1 cellular context compared by ENCODE assay signal in the genomic region with DNA sequence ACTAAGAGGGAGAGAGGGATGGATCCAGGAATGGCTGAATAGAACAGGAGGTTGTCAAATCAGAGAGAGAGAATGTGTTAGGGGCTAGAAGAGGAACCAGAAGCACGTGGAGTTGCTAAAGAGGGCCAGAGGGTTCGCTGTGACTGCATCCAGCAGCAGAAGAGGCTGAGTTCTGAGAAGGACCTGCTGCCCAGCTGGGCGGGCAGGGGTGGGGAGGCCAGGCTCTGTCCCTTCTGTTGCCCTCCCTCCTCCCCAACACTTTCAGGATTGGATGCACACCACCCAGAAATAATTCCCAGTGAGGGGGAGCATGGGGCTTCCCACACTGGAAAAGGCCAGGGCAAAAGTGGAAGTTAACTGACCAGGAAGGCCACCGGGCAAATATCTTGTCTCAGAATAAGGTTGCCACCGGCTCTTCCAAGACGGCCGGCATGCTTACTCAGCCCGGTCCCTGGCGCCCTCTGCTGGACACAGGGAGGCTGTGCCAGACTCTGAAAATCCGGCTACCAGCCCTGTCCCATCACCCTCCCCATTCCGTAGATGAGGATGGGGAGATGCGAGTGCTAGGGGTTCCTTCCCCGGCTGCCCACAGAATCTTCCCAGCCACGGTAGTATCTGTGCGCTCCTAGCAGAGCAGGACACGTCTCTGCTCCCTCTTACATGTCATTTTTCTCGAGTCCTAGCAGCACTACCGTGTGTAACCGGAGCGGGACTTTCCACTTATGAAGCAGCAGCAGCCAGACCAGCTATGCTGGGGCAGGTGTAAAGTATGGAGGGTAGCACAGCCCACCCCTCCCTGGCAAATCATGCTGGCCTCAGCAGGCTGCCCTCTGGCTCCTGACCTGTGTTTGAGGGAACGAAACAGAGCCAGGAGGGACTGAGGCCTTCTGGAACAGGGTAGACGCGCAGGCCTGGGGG.
TF ChIP-seq lines count a peak whose summit lies in the region.

No MANE protein-coding gene starts in this region.

TF ChIP-seq in K562, 482 proteins besides CTCF, POLR2A, EP300 and RAD21 (continued from another document and continues in another):
- TF ChIP-seq MCM5 (IDR thresholded peaks at IDR 0.05; ENCODE audit: low read depth), result no peak
- no peak for TF ChIP-seq ZNF121 (CRISPR knock-in tag; conservative IDR thresholded peaks at IDR 0.05)
- TF ChIP-seq, protein P1, sequence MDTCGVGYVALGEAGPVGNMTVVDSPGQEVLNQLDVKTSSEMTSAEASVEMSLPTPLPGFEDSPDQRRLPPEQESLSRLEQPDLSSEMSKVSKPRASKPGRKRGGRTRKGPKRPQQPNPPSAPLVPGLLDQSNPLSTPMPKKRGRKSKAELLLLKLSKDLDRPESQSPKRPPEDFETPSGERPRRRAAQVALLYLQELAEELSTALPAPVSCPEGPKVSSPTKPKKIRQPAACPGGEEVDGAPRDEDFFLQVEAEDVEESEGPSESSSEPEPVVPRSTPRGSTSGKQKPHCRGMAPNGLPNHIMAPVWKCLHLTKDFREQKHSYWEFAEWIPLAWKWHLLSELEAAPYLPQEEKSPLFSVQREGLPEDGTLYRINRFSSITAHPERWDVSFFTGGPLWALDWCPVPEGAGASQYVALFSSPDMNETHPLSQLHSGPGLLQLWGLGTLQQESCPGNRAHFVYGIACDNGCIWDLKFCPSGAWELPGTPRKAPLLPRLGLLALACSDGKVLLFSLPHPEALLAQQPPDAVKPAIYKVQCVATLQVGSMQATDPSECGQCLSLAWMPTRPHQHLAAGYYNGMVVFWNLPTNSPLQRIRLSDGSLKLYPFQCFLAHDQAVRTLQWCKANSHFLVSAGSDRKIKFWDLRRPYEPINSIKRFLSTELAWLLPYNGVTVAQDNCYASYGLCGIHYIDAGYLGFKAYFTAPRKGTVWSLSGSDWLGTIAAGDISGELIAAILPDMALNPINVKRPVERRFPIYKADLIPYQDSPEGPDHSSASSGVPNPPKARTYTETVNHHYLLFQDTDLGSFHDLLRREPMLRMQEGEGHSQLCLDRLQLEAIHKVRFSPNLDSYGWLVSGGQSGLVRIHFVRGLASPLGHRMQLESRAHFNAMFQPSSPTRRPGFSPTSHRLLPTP (IDR thresholded peaks at IDR 0.05; ENCODE audit: borderline replicate concordance, extremely low read depth, insufficient read length), result no peak
- TF ChIP-seq, protein P2, sequence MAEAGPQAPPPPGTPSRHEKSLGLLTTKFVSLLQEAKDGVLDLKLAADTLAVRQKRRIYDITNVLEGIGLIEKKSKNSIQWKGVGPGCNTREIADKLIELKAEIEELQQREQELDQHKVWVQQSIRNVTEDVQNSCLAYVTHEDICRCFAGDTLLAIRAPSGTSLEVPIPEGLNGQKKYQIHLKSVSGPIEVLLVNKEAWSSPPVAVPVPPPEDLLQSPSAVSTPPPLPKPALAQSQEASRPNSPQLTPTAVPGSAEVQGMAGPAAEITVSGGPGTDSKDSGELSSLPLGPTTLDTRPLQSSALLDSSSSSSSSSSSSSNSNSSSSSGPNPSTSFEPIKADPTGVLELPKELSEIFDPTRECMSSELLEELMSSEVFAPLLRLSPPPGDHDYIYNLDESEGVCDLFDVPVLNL (CRISPR knock-in tag; IDR thresholded peaks at IDR 0.05; ENCODE audit: low read depth), result no peak
- TF ChIP-seq RFX7 (CRISPR knock-in tag; IDR thresholded peaks at IDR 0.05), result no peak
- TF ChIP-seq SMARCA5 (IDR thresholded peaks at IDR 0.05), result no peak
- TF ChIP-seq TCF3 (CRISPR knock-in tag; IDR thresholded peaks at IDR 0.05), result no peak
- TF ChIP-seq ZBTB7A (IDR thresholded peaks at IDR 0.05; ENCODE audit: borderline replicate concordance, control insufficient read depth, low read depth, low read length), result no peak
- TF ChIP-seq BDP1 (IDR thresholded peaks at IDR 0.05; ENCODE audit: insufficient read depth, insufficient read length), result no peak
- peak; percentile 41; the same call in 1 of the 2 replicates for TF ChIP-seq MYC (IDR thresholded peaks at IDR 0.05; ENCODE audit: low read depth, low read length)
- TF ChIP-seq MYC (CRISPR knock-in tag; IDR thresholded peaks at IDR 0.05; ENCODE audit: borderline replicate concordance, low read depth), result no peak
- TF ChIP-seq CREBBP (IDR thresholded peaks at IDR 0.05; ENCODE audit: low read depth, low read length), result no peak
- no peak for TF ChIP-seq ZC3H11A (IDR thresholded peaks at IDR 0.05; ENCODE audit: low read depth, low read length)
- no peak for TF ChIP-seq ARNT (IDR thresholded peaks at IDR 0.05)
- no peak for TF ChIP-seq ZNF695 (CRISPR knock-in tag; IDR thresholded peaks at IDR 0.05)
- no peak for TF ChIP-seq ZKSCAN8 (CRISPR knock-in tag; IDR thresholded peaks at IDR 0.05)
- TF ChIP-seq RUNX1 (IDR thresholded peaks at IDR 0.05; ENCODE audit: low read depth), result 0 out of 2 replicates have a peak, but pooled peaks have one; percentile 34
- TF ChIP-seq, protein P3, sequence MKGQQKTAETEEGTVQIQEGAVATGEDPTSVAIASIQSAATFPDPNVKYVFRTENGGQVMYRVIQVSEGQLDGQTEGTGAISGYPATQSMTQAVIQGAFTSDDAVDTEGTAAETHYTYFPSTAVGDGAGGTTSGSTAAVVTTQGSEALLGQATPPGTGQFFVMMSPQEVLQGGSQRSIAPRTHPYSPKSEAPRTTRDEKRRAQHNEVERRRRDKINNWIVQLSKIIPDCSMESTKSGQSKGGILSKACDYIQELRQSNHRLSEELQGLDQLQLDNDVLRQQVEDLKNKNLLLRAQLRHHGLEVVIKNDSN (CRISPR knock-in tag; IDR thresholded peaks at IDR 0.05), result no peak
- TF ChIP-seq ZNF41 (CRISPR knock-in tag; conservative IDR thresholded peaks at IDR 0.05), result no peak
- no peak for TF ChIP-seq ZKSCAN3 (CRISPR knock-in tag; IDR thresholded peaks at IDR 0.05)
- TF ChIP-seq ERF (CRISPR knock-in tag; IDR thresholded peaks at IDR 0.05), result no peak
- no peak for TF ChIP-seq NR1H2 (CRISPR knock-in tag; IDR thresholded peaks at IDR 0.05)
- TF ChIP-seq JUND (IDR thresholded peaks at IDR 0.05; ENCODE audit: borderline replicate concordance, low read depth, low read length), result 0 out of 2 replicates have a peak, but pooled peaks have one; percentile 42
- no peak; the same call in 2 of the 3 replicates for TF ChIP-seq JUND (tag; IDR thresholded peaks at IDR 0.05; ENCODE audit: borderline replicate concordance, low read depth, low read length)
- TF ChIP-seq NR2C2 (CRISPR knock-in tag; IDR thresholded peaks at IDR 0.05), result no peak
- TF ChIP-seq NR2C2 (tag; IDR thresholded peaks at IDR 0.05), result no peak
- TF ChIP-seq HDAC6 (IDR thresholded peaks at IDR 0.05; ENCODE audit: low read depth, low read length), result no peak
- TF ChIP-seq, protein P4, sequence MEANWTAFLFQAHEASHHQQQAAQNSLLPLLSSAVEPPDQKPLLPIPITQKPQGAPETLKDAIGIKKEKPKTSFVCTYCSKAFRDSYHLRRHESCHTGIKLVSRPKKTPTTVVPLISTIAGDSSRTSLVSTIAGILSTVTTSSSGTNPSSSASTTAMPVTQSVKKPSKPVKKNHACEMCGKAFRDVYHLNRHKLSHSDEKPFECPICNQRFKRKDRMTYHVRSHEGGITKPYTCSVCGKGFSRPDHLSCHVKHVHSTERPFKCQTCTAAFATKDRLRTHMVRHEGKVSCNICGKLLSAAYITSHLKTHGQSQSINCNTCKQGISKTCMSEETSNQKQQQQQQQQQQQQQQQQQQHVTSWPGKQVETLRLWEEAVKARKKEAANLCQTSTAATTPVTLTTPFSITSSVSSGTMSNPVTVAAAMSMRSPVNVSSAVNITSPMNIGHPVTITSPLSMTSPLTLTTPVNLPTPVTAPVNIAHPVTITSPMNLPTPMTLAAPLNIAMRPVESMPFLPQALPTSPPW (CRISPR knock-in tag; IDR thresholded peaks at IDR 0.05), result peak; percentile 45; the same call in 1 of the 2 replicates
- TF ChIP-seq POU5F1 (IDR thresholded peaks at IDR 0.05; ENCODE audit: borderline replicate concordance, low read depth, low read length, partially characterized antibody), result no peak
- TF ChIP-seq HMGN3 (IDR thresholded peaks at IDR 0.05; ENCODE audit: borderline replicate concordance, extremely low read depth, insufficient read length, low read depth, low read length), result no peak
- TF ChIP-seq, protein P5, sequence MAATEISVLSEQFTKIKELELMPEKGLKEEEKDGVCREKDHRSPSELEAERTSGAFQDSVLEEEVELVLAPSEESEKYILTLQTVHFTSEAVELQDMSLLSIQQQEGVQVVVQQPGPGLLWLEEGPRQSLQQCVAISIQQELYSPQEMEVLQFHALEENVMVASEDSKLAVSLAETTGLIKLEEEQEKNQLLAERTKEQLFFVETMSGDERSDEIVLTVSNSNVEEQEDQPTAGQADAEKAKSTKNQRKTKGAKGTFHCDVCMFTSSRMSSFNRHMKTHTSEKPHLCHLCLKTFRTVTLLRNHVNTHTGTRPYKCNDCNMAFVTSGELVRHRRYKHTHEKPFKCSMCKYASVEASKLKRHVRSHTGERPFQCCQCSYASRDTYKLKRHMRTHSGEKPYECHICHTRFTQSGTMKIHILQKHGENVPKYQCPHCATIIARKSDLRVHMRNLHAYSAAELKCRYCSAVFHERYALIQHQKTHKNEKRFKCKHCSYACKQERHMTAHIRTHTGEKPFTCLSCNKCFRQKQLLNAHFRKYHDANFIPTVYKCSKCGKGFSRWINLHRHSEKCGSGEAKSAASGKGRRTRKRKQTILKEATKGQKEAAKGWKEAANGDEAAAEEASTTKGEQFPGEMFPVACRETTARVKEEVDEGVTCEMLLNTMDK (IDR thresholded peaks at IDR 0.05; ENCODE audit: borderline replicate concordance, insufficient read depth, low read depth, low read length, poor library complexity, severe bottlenecking), result peak; percentile 40
- TF ChIP-seq LCOR (CRISPR knock-in tag; IDR thresholded peaks at IDR 0.05), result no peak
- TF ChIP-seq, protein P6, sequence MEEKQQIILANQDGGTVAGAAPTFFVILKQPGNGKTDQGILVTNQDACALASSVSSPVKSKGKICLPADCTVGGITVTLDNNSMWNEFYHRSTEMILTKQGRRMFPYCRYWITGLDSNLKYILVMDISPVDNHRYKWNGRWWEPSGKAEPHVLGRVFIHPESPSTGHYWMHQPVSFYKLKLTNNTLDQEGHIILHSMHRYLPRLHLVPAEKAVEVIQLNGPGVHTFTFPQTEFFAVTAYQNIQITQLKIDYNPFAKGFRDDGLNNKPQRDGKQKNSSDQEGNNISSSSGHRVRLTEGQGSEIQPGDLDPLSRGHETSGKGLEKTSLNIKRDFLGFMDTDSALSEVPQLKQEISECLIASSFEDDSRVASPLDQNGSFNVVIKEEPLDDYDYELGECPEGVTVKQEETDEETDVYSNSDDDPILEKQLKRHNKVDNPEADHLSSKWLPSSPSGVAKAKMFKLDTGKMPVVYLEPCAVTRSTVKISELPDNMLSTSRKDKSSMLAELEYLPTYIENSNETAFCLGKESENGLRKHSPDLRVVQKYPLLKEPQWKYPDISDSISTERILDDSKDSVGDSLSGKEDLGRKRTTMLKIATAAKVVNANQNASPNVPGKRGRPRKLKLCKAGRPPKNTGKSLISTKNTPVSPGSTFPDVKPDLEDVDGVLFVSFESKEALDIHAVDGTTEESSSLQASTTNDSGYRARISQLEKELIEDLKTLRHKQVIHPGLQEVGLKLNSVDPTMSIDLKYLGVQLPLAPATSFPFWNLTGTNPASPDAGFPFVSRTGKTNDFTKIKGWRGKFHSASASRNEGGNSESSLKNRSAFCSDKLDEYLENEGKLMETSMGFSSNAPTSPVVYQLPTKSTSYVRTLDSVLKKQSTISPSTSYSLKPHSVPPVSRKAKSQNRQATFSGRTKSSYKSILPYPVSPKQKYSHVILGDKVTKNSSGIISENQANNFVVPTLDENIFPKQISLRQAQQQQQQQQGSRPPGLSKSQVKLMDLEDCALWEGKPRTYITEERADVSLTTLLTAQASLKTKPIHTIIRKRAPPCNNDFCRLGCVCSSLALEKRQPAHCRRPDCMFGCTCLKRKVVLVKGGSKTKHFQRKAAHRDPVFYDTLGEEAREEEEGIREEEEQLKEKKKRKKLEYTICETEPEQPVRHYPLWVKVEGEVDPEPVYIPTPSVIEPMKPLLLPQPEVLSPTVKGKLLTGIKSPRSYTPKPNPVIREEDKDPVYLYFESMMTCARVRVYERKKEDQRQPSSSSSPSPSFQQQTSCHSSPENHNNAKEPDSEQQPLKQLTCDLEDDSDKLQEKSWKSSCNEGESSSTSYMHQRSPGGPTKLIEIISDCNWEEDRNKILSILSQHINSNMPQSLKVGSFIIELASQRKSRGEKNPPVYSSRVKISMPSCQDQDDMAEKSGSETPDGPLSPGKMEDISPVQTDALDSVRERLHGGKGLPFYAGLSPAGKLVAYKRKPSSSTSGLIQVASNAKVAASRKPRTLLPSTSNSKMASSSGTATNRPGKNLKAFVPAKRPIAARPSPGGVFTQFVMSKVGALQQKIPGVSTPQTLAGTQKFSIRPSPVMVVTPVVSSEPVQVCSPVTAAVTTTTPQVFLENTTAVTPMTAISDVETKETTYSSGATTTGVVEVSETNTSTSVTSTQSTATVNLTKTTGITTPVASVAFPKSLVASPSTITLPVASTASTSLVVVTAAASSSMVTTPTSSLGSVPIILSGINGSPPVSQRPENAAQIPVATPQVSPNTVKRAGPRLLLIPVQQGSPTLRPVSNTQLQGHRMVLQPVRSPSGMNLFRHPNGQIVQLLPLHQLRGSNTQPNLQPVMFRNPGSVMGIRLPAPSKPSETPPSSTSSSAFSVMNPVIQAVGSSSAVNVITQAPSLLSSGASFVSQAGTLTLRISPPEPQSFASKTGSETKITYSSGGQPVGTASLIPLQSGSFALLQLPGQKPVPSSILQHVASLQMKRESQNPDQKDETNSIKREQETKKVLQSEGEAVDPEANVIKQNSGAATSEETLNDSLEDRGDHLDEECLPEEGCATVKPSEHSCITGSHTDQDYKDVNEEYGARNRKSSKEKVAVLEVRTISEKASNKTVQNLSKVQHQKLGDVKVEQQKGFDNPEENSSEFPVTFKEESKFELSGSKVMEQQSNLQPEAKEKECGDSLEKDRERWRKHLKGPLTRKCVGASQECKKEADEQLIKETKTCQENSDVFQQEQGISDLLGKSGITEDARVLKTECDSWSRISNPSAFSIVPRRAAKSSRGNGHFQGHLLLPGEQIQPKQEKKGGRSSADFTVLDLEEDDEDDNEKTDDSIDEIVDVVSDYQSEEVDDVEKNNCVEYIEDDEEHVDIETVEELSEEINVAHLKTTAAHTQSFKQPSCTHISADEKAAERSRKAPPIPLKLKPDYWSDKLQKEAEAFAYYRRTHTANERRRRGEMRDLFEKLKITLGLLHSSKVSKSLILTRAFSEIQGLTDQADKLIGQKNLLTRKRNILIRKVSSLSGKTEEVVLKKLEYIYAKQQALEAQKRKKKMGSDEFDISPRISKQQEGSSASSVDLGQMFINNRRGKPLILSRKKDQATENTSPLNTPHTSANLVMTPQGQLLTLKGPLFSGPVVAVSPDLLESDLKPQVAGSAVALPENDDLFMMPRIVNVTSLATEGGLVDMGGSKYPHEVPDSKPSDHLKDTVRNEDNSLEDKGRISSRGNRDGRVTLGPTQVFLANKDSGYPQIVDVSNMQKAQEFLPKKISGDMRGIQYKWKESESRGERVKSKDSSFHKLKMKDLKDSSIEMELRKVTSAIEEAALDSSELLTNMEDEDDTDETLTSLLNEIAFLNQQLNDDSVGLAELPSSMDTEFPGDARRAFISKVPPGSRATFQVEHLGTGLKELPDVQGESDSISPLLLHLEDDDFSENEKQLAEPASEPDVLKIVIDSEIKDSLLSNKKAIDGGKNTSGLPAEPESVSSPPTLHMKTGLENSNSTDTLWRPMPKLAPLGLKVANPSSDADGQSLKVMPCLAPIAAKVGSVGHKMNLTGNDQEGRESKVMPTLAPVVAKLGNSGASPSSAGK (IDR thresholded peaks at IDR 0.05), result no peak
- TF ChIP-seq ZNF124 (CRISPR knock-in tag; IDR thresholded peaks at IDR 0.05), result no peak
- no peak for TF ChIP-seq TAF1 (IDR thresholded peaks at IDR 0.05; ENCODE audit: control insufficient read depth, extremely low read depth, insufficient read depth, low read length, severe bottlenecking)
- TF ChIP-seq KAT7 (CRISPR knock-in tag; IDR thresholded peaks at IDR 0.05; ENCODE audit: borderline replicate concordance), result no peak
- no peak for TF ChIP-seq ZNF668 (CRISPR knock-in tag; IDR thresholded peaks at IDR 0.05)
- no peak for TF ChIP-seq STAT5A (IDR thresholded peaks at IDR 0.05; ENCODE audit: borderline replicate concordance, low read length)
